1 cellular context compared by ENCODE assay signal in the genomic region with DNA sequence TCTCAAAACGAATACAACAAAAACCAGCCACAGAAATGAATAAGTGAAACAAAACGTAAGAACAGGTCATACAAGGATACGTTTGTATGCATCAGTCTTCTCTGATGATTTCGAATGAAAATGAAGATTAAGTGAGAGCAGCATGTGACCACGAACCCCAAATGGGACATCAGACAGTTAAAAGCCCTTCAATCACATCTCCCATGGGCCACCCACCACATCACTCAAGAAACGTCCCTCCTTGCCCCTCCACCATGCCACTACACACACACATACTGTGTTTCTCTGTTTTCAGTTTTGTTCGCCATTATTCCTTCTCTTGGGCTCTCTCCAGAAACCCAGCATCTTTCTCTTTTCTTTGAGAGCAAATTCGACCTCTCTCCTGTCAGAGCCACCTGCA.
TF ChIP-seq lines count a peak whose summit lies in the region.

No MANE protein-coding gene starts in this region.

TF ChIP-seq in GM23338, 12 proteins besides CTCF, POLR2A, EP300 and RAD21 (continued from another document):
- TF ChIP-seq, protein P1, sequence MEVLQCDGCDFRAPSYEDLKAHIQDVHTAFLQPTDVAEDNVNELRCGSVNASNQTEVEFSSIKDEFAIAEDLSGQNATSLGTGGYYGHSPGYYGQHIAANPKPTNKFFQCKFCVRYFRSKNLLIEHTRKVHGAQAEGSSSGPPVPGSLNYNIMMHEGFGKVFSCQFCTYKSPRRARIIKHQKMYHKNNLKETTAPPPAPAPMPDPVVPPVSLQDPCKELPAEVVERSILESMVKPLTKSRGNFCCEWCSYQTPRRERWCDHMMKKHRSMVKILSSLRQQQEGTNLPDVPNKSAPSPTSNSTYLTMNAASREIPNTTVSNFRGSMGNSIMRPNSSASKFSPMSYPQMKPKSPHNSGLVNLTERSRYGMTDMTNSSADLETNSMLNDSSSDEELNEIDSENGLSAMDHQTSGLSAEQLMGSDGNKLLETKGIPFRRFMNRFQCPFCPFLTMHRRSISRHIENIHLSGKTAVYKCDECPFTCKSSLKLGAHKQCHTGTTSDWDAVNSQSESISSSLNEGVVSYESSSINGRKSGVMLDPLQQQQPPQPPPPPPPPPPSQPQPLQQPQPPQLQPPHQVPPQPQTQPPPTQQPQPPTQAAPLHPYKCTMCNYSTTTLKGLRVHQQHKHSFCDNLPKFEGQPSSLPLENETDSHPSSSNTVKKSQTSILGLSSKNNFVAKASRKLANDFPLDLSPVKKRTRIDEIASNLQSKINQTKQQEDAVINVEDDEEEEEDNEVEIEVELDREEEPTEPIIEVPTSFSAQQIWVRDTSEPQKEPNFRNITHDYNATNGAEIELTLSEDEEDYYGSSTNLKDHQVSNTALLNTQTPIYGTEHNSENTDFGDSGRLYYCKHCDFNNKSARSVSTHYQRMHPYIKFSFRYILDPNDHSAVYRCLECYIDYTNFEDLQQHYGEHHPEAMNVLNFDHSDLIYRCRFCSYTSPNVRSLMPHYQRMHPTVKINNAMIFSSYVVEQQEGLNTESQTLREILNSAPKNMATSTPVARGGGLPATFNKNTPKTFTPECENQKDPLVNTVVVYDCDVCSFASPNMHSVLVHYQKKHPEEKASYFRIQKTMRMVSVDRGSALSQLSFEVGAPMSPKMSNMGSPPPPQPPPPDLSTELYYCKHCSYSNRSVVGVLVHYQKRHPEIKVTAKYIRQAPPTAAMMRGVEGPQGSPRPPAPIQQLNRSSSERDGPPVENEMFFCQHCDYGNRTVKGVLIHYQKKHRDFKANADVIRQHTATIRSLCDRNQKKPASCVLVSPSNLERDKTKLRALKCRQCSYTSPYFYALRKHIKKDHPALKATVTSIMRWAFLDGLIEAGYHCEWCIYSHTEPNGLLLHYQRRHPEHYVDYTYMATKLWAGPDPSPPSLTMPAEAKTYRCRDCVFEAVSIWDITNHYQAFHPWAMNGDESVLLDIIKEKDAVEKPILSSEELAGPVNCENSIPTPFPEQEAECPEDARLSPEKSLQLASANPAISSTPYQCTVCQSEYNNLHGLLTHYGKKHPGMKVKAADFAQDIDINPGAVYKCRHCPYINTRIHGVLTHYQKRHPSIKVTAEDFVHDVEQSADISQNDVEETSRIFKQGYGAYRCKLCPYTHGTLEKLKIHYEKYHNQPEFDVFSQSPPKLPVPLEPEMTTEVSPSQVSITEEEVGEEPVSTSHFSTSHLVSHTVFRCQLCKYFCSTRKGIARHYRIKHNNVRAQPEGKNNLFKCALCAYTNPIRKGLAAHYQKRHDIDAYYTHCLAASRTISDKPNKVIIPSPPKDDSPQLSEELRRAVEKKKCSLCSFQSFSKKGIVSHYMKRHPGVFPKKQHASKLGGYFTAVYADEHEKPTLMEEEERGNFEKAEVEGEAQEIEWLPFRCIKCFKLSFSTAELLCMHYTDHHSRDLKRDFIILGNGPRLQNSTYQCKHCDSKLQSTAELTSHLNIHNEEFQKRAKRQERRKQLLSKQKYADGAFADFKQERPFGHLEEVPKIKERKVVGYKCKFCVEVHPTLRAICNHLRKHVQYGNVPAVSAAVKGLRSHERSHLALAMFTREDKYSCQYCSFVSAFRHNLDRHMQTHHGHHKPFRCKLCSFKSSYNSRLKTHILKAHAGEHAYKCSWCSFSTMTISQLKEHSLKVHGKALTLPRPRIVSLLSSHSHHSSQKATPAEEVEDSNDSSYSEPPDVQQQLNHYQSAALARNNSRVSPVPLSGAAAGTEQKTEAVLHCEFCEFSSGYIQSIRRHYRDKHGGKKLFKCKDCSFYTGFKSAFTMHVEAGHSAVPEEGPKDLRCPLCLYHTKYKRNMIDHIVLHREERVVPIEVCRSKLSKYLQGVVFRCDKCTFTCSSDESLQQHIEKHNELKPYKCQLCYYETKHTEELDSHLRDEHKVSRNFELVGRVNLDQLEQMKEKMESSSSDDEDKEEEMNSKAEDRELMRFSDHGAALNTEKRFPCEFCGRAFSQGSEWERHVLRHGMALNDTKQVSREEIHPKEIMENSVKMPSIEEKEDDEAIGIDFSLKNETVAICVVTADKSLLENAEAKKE (CRISPR knock-in tag; IDR thresholded peaks at IDR 0.05) = no peak
- TF ChIP-seq ZNF114 (CRISPR knock-in tag; IDR thresholded peaks at IDR 0.05) (no peak), JUNB (IDR thresholded peaks at IDR 0.05; ENCODE audit: unreplicated experiment) (no peak), NANOG (IDR thresholded peaks at IDR 0.05; ENCODE audit: borderline replicate concordance) (no peak), EZH2phosphoT487 (IDR thresholded peaks at IDR 0.05; ENCODE audit: unreplicated experiment) (no peak), STAT1 (IDR thresholded peaks at IDR 0.05; ENCODE audit: unreplicated experiment) (no peak), EZH2 (IDR thresholded peaks at IDR 0.05; ENCODE audit: low read depth, unreplicated experiment) (no peak), CREB1 (CRISPR knock-in tag; IDR thresholded peaks at IDR 0.05; ENCODE audit: low read depth) (no peak)
- TF ChIP-seq, protein P2, sequence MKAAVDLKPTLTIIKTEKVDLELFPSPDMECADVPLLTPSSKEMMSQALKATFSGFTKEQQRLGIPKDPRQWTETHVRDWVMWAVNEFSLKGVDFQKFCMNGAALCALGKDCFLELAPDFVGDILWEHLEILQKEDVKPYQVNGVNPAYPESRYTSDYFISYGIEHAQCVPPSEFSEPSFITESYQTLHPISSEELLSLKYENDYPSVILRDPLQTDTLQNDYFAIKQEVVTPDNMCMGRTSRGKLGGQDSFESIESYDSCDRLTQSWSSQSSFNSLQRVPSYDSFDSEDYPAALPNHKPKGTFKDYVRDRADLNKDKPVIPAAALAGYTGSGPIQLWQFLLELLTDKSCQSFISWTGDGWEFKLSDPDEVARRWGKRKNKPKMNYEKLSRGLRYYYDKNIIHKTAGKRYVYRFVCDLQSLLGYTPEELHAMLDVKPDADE (IDR thresholded peaks at IDR 0.05) = no peak
- TF ChIP-seq, protein P3, sequence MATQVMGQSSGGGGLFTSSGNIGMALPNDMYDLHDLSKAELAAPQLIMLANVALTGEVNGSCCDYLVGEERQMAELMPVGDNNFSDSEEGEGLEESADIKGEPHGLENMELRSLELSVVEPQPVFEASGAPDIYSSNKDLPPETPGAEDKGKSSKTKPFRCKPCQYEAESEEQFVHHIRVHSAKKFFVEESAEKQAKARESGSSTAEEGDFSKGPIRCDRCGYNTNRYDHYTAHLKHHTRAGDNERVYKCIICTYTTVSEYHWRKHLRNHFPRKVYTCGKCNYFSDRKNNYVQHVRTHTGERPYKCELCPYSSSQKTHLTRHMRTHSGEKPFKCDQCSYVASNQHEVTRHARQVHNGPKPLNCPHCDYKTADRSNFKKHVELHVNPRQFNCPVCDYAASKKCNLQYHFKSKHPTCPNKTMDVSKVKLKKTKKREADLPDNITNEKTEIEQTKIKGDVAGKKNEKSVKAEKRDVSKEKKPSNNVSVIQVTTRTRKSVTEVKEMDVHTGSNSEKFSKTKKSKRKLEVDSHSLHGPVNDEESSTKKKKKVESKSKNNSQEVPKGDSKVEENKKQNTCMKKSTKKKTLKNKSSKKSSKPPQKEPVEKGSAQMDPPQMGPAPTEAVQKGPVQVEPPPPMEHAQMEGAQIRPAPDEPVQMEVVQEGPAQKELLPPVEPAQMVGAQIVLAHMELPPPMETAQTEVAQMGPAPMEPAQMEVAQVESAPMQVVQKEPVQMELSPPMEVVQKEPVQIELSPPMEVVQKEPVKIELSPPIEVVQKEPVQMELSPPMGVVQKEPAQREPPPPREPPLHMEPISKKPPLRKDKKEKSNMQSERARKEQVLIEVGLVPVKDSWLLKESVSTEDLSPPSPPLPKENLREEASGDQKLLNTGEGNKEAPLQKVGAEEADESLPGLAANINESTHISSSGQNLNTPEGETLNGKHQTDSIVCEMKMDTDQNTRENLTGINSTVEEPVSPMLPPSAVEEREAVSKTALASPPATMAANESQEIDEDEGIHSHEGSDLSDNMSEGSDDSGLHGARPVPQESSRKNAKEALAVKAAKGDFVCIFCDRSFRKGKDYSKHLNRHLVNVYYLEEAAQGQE (IDR thresholded peaks at IDR 0.05; ENCODE audit: unreplicated experiment) = no peak
